ENCODE assay signal across 15 cellular contexts in the genomic region with DNA sequence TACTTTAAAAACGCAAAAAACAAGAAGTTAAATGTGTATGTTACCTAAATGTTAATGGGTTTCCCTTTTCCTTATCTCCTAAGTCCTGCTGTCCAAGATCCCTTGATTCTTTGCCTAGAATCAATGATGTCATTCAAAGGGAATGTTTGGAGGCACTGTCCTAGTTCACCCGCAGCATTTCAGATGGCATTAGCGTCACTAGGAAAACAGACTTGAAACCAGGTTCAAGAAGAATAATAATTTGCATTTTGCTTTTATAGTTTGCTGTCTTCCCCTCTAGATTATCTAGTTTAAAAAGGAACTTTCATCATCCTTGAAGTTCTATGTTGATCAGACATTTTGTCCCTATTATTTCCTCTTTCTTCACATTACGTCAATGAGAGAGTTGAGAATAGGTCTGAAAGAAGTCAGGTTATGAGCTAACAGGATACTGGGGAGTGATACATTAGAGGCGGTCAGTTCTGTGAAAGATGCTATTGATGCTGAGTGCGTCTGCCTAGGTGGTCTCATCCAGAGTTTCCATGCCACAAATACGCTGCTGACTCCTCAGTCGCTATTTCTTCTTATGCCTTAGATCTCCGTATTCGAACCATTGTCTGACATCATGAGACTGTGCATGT.
DNase-seq lines count a peak whose midpoint lies in the region; ATAC-seq and TF ChIP-seq lines count a peak whose summit lies in the region.
"Had no signal": no experiment of that assay in that cellular context is flagged by ENCODE, and none has a peak within 500 bp of the region (broad histone marks: within the 10 kb centered on the region; RNA-seq: fewer than 3 reads in every experiment).

No MANE protein-coding gene starts in this region.

- H2AFZ ChIP-seq in parathyroid adenoma = no peak overlapping the region

- H3K27ac Mint-ChIP-seq in activated T-cell treated with anti-CD3 and anti-CD28 coated beads, Interleukin-2, amount 50 U/mL, for 24 hours = no peak overlapping the region

- peak overlapping the region; percentile 8 for H3K4me2 ChIP-seq in parathyroid adenoma (ENCODE audit: low read length)

- H3K27ac ChIP-seq in parathyroid adenoma = no peak overlapping the region
- H3K27ac ChIP-seq: C4-2B, HL-60 had no signal

- no peak overlapping the region for H3K4me3 Mint-ChIP-seq in activated T-cell treated with anti-CD3 and anti-CD28 coated beads, Interleukin-2, amount 50 U/mL, for 24 hours
- H3K4me3 Mint-ChIP-seq: neural crest cell had no signal

- no peaks in the 10 kb centered on the region for H3K27me3 ChIP-seq in parathyroid adenoma (ENCODE audit: control insufficient read depth, insufficient read depth, low read length)
- H3K27me3 ChIP-seq: adrenal gland had no signal

- peak; percentile 48 for DNase-seq in ELR (ENCODE audit: low read depth)
- DNase-seq in RPMI7951 (ENCODE audit: low read depth) = peak; percentile 65
- DNase-seq in fibroblast of gingiva (ENCODE audit: low read depth) = peak; percentile 33
- DNase-seq in NCI-H446 (lab: John Stamatoyannopoulos, UW) = no peak
- no peak for DNase-seq in activated T-cell treated with anti-CD3 and anti-CD28 coated beads, Interleukin-2, amount 50 U/mL, for 24 hours
- DNase-seq: activated CD4-positive, alpha-beta T cell treated with anti-CD3 and anti-CD28 coated beads for 1 hour; activated T-cell treated with anti-CD3 and anti-CD28 coated beads, Interleukin-2, amount 50 U/mL, for 48 hours; GDM1 had no signal

- H3K9me3 ChIP-seq in parathyroid adenoma (ENCODE audit: control insufficient read depth, low read length) = no peaks in the 10 kb centered on the region
- H3K9me3 ChIP-seq: adrenal gland had no signal

- no peaks in the 10 kb centered on the region for H3K4me1 ChIP-seq in parathyroid adenoma

- ATAC-seq in HG02759 (IDR thresholded peaks at IDR 0.05; ENCODE audit: unreplicated experiment) = no peak
- no peak for ATAC-seq in GM18867 (IDR thresholded peaks at IDR 0.05; ENCODE audit: unreplicated experiment)

- H3K4me1 Mint-ChIP-seq in activated T-cell treated with anti-CD3 and anti-CD28 coated beads, Interleukin-2, amount 50 U/mL, for 24 hours (ENCODE audit: low read depth) = peaks cover 17% of the 10 kb centered on the region

- H3K36me3 Mint-ChIP-seq in activated T-cell treated with anti-CD3 and anti-CD28 coated beads, Interleukin-2, amount 50 U/mL, for 24 hours (ENCODE audit: low read depth) = no peaks in the 10 kb centered on the region

- no peak overlapping the region for H3K9ac ChIP-seq in parathyroid adenoma

- H3K79me2 ChIP-seq in parathyroid adenoma = no peaks in the 10 kb centered on the region

- H3K9me3 Mint-ChIP-seq in activated T-cell treated with anti-CD3 and anti-CD28 coated beads, Interleukin-2, amount 50 U/mL, for 24 hours = no peaks in the 10 kb centered on the region

- H3K27me3 Mint-ChIP-seq in activated T-cell treated with anti-CD3 and anti-CD28 coated beads, Interleukin-2, amount 50 U/mL, for 24 hours = peaks cover 8% of the 10 kb centered on the region

- no peak overlapping the region for H3K4me3 ChIP-seq in parathyroid adenoma (ENCODE audit: low read depth, low read length)
- H3K4me3 ChIP-seq: adrenal gland had no signal

- TF ChIP-seq CTCF in parathyroid adenoma (IDR thresholded peaks at IDR 0.05) = no peak

- H3K36me3 ChIP-seq in parathyroid adenoma (ENCODE audit: control insufficient read depth, insufficient read depth, low read length) = no peaks in the 10 kb centered on the region
- H3K36me3 ChIP-seq: adrenal gland had no signal

Comparison
In these comparisons a context has a peak if more than half of its experiments do, and no peak if none do; other contexts are left out.
1. DNase-seq: peak in ELR (single experiment), RPMI7951 (single experiment) and fibroblast of gingiva (single experiment); none in NCI-H446 (0 of 2) and activated T-cell treated with anti-CD3 and anti-CD28 coated beads, Interleukin-2, amount 50 U/mL, for 24 hours (single experiment).